In the genomic region with DNA sequence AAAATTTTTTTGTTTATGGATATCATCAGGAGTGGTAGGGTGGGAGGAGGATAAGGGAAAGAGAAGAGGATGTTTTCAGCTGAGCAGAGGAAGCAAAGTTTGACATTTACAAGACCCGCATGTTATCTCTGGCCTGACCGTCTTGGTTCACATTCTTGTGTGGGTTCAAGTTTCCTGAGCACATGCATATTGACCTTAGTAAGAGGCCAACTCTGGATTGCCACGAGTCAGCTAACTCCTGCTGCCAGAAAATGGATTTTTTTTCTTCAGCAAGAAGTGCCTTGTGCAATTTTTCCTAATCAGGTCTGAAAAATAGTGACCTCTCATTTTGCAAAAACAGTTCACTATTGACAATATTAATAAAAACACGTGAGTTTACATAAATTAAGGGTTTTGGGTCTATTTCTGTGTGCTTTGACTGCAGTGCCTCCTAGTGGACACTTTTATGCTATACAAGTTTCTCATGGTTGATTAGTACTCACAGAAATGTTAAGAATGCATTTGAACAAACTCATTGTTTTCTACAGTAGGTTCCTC, we compare ENCODE assay signal across 8 cellular contexts. TPM values are rescaled to one million over a fixed set of nuclear protein-coding genes. Genes with fewer than 3 reads are reported as not detected.
DNase-seq lines count a peak whose midpoint lies in the region; ATAC-seq, FAIRE-seq and TF ChIP-seq lines count a peak whose summit lies in the region.

No MANE protein-coding gene starts in this region.

- ATAC-seq in heart right ventricle (peak in 7 of 8 donors; percentile 47 to 75 (median 70)), sciatic nerve (peak; percentile 91), GM19397 (IDR thresholded peaks at IDR 0.05; ENCODE audit: unreplicated experiment) (no peak)

- no peaks in the 10 kb centered on the region for H3K9me3 ChIP-seq in heart right ventricle

- FAIRE-seq in GM19239 (lab: Jason Lieb, UNC) = peak; percentile 75

- TF ChIP-seq CTCF in AG09319 (IDR thresholded peaks at IDR 0.05; ENCODE audit: low read depth, low read length) = peak; percentile 69
- peak; percentile 91 for TF ChIP-seq CTCF in VCaP (conservative IDR thresholded peaks at IDR 0.05)
- TF ChIP-seq CTCF in heart right ventricle (IDR thresholded peaks at IDR 0.05) = peak; percentile 80 to 92 (median 85)

- DNase-seq in AG09319 (ENCODE audit: extremely low read depth, low read depth) = peak; percentile 86
- DNase-seq in GM19239 (ENCODE audit: insufficient read length, low spot score) = no peak
- DNase-seq in NCI-H1694 treated with DMSO at 0.1 percent for 48 hours (lab: John Stamatoyannopoulos, UW) = peak; percentile 35
- DNase-seq in heart right ventricle = peak in 1 of 2 donors; percentile 26
- no peak for DNase-seq in sciatic nerve (ENCODE audit: low spot score)
- no peak for DNase-seq in activated naive CD4-positive, alpha-beta T cell treated with anti-CD3 and anti-CD28 coated beads, Interleukin-2, amount 50 U/mL, for 16 hours

- H3K4me3 ChIP-seq in heart right ventricle = no peak overlapping the region

- H3K4me1 ChIP-seq in heart right ventricle = peaks cover 7 to 19% (median 13%) of the 10 kb centered on the region in 9 donors

- no peaks in the 10 kb centered on the region for H3K36me3 ChIP-seq in heart right ventricle

- WGBS in heart right ventricle, 2 donors = 1 to 4% methylated on average over 4 of the region's 4 CpGs

- peak overlapping the region; percentile 15; the same call in 1 of the 2 replicates for H3K27ac ChIP-seq in VCaP
- no peak overlapping the region for H3K27ac ChIP-seq in heart right ventricle

- intact Hi-C loops in heart right ventricle (cut with DNase I) (loop anchor here in 7 of 10 donors (1.0 to 10.0 kb wide), 8 partner anchors 256 to 706 kb away; no protein-coding TSS in a partner anchor), sciatic nerve (cut with DNase I) (no loop called here)

- H3K27me3 ChIP-seq in heart right ventricle = peaks cover 0 to 8% (median 0%) of the 10 kb centered on the region in 7 donors

RNA-seq across cellular contexts. Expression of a gene that starts 27.1 kb away (rescaled TPM):
- total RNA-seq in heart right ventricle (1 to 10 TPM in 7 of 10 donors, under 1 TPM in 3; 0.42 to 8.8 (median 1.6) TPM), sciatic nerve (26.8 TPM)
- 1 to 10 TPM; 1.3 to 2.2 TPM for polyA plus RNA-seq in heart right ventricle

Comparison
In these comparisons a context has a peak if more than half of its experiments do, and no peak if none do; other contexts are left out.
1. DNase-seq: peak in AG09319 (single experiment) and NCI-H1694 treated with DMSO at 0.1 percent for 48 hours (single experiment); none in GM19239 (single experiment), sciatic nerve (single experiment) and activated naive CD4-positive, alpha-beta T cell treated with anti-CD3 and anti-CD28 coated beads, Interleukin-2, amount 50 U/mL, for 16 hours (single experiment).
2. Peak in every context shown above with its lines, with median percentiles within 50 percentile points of each other: CTCF ChIP-seq.